ENCODE assay signal across 8 cellular contexts in the genomic region with DNA sequence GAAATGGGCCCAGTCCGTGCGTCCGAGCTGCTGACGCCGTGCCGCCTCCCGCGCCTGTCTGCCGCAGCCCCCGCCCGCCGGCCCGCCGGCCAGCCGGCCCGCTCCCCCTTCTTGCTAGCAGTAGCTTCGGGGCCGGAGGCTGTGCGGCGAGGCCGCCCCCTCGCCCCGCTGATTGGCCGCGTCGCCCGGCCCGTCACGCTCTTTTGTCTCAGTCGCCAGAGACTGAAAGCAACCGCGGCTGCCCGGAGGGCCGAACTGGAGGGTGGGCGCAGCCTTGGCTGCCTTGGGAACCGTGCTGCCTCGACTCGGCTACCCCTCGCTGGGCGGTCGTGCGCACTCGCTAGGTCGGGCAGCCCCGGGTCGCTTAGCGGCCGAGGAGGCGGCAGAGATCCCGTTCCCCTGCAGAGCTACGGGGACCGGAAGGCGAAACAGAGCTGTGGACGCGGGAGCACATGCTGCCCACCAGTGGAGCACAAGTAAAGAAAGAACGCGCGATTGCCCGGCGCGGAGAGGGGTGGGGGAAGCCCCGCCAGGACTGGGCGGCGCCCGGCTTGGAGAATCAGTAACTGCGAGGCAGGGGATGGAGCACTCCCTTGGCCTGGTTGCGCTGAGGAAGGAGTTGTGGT. TPM values are rescaled to one million over a fixed set of nuclear protein-coding genes. Genes with fewer than 3 reads are reported as not detected.
DNase-seq lines count a peak whose midpoint lies in the region; ATAC-seq and TF ChIP-seq lines count a peak whose summit lies in the region.

A gene (plus strand): TSS at position 198 of the 626 bp plus-strand sequence. CDS start 1,589 bp downstream, outside the sequence.

- TF ChIP-seq CTCF in WTC11 (IDR thresholded peaks at IDR 0.05): no peak

- peaks cover 9% of the 10 kb centered on the region for H3K27me3 Mint-ChIP-seq in WTC11 (ENCODE audit: low read depth)

- H3K27ac Mint-ChIP-seq in WTC11: peak within 1 kb of the TSS; percentile 87; the same call in 1 of the 2 replicates

- peak within 1 kb of the TSS; percentile 85 for H3K4me3 Mint-ChIP-seq in WTC11

- CTCF ChIA-PET in WTC11 (lab: Charles Lee): interaction anchor here (0.6 to 1.8 kb wide), 11 partner anchors 11 to 268 kb away, joined by 3 to 15 read pairs (median 4); a partner anchor contains a TSS

- ATAC-seq in HG02840 (IDR thresholded peaks at IDR 0.05; ENCODE audit: low FRiP score, unreplicated experiment): peak; percentile 70
- peak; percentile 84 for ATAC-seq in WTC11

- POLR2A ChIA-PET in WTC11 (lab: Charles Lee): no interaction called here

- no peaks in the 10 kb centered on the region for H3K36me3 Mint-ChIP-seq in WTC11

- peak; percentile 39 for DNase-seq in activated naive CD4-positive, alpha-beta T cell treated with Interleukin-2 at 50 U/mL for 16 hours
- DNase-seq in activated naive CD4-positive, alpha-beta T cell (lab: John Stamatoyannopoulos, UW): no peak
- peak; percentile 53 for DNase-seq in NCI-H1436 treated with DMSO at 0.1 percent for 48 hours (lab: John Stamatoyannopoulos, UW)
- peak; percentile 72 for DNase-seq in WTC11 (ENCODE audit: low spot score)
- peak; percentile 2 for DNase-seq in cortex of kidney (lab: John Stamatoyannopoulos, UW)
- DNase-seq in kidney tubule cell (ENCODE audit: low spot score): peak; percentile 65
- peak; percentile 5 to 17 for DNase-seq in stimulated activated CD4-positive, alpha-beta T cell treated with anti-CD3 and anti-CD28 coated beads, Interleukin-4, amount 100 ng/mL, for 4 hours

- no peaks in the 10 kb centered on the region for H3K9me3 Mint-ChIP-seq in WTC11

- H3K4me1 Mint-ChIP-seq in WTC11: peaks cover 15% of the 10 kb centered on the region

TF ChIP-seq in WTC11, 78 proteins besides CTCF, POLR2A, EP300 and RAD21 (continues in another document):
- TF ChIP-seq EMX1 (CRISPR knock-in tag; IDR thresholded peaks at IDR 0.05) (no peak), NR2C2 (CRISPR knock-in tag; IDR thresholded peaks at IDR 0.05) (no peak), NFYB (CRISPR knock-in tag; conservative IDR thresholded peaks at IDR 0.05; ENCODE audit: low read depth) (peak; percentile 47; the same call in 1 of the 2 replicates), FOXP1 (CRISPR knock-in tag; IDR thresholded peaks at IDR 0.05; ENCODE audit: borderline replicate concordance) (peak; percentile 40; the same call in 1 of the 2 replicates), OVOL2 (CRISPR knock-in tag; IDR thresholded peaks at IDR 0.05; ENCODE audit: borderline replicate concordance) (no peak), ESRRA (CRISPR knock-in tag; IDR thresholded peaks at IDR 0.05; ENCODE audit: borderline replicate concordance) (no peak), ETV6 (CRISPR knock-in tag; IDR thresholded peaks at IDR 0.05) (no peak), SP1 (CRISPR knock-in tag; conservative IDR thresholded peaks at IDR 0.05) (0 out of 2 replicates have a peak, but pooled peaks have one; percentile 20), GABPB1 (CRISPR knock-in tag; IDR thresholded peaks at IDR 0.05) (no peak), NFATC4 (CRISPR knock-in tag; IDR thresholded peaks at IDR 0.05) (no peak), ZNF317 (CRISPR knock-in tag; IDR thresholded peaks at IDR 0.05; ENCODE audit: borderline replicate concordance, low read depth) (no peak), PRRX2 (CRISPR knock-in tag; IDR thresholded peaks at IDR 0.05) (no peak)
- TF ChIP-seq, protein P1, sequence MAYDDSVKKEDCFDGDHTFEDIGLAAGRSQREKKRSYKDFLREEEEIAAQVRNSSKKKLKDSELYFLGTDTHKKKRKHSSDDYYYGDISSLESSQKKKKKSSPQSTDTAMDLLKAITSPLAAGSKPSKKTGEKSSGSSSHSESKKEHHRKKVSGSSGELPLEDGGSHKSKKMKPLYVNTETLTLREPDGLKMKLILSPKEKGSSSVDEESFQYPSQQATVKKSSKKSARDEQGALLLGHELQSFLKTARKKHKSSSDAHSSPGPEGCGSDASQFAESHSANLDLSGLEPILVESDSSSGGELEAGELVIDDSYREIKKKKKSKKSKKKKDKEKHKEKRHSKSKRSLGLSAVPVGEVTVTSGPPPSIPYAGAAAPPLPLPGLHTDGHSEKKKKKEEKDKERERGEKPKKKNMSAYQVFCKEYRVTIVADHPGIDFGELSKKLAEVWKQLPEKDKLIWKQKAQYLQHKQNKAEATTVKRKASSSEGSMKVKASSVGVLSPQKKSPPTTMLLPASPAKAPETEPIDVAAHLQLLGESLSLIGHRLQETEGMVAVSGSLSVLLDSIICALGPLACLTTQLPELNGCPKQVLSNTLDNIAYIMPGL (CRISPR knock-in tag; IDR thresholded peaks at IDR 0.05): peak; percentile 37; the same call in 1 of the 2 replicates
- TF ChIP-seq, protein P2, sequence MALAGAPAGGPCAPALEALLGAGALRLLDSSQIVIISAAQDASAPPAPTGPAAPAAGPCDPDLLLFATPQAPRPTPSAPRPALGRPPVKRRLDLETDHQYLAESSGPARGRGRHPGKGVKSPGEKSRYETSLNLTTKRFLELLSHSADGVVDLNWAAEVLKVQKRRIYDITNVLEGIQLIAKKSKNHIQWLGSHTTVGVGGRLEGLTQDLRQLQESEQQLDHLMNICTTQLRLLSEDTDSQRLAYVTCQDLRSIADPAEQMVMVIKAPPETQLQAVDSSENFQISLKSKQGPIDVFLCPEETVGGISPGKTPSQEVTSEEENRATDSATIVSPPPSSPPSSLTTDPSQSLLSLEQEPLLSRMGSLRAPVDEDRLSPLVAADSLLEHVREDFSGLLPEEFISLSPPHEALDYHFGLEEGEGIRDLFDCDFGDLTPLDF (CRISPR knock-in tag; IDR thresholded peaks at IDR 0.05): no peak
- TF ChIP-seq, protein P3, sequence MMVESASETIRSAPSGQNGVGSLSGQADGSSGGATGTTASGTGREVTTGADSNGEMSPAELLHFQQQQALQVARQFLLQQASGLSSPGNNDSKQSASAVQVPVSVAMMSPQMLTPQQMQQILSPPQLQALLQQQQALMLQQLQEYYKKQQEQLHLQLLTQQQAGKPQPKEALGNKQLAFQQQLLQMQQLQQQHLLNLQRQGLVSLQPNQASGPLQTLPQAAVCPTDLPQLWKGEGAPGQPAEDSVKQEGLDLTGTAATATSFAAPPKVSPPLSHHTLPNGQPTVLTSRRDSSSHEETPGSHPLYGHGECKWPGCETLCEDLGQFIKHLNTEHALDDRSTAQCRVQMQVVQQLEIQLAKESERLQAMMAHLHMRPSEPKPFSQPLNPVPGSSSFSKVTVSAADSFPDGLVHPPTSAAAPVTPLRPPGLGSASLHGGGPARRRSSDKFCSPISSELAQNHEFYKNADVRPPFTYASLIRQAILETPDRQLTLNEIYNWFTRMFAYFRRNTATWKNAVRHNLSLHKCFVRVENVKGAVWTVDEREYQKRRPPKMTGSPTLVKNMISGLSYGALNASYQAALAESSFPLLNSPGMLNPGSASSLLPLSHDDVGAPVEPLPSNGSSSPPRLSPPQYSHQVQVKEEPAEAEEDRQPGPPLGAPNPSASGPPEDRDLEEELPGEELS (CRISPR knock-in tag; IDR thresholded peaks at IDR 0.05): 0 out of 2 replicates have a peak, but pooled peaks have one; percentile 30
- TF ChIP-seq, protein P4, sequence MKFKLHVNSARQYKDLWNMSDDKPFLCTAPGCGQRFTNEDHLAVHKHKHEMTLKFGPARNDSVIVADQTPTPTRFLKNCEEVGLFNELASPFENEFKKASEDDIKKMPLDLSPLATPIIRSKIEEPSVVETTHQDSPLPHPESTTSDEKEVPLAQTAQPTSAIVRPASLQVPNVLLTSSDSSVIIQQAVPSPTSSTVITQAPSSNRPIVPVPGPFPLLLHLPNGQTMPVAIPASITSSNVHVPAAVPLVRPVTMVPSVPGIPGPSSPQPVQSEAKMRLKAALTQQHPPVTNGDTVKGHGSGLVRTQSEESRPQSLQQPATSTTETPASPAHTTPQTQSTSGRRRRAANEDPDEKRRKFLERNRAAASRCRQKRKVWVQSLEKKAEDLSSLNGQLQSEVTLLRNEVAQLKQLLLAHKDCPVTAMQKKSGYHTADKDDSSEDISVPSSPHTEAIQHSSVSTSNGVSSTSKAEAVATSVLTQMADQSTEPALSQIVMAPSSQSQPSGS (CRISPR knock-in tag; IDR thresholded peaks at IDR 0.05; ENCODE audit: borderline replicate concordance, low read depth): no peak
- TF ChIP-seq, protein P5, sequence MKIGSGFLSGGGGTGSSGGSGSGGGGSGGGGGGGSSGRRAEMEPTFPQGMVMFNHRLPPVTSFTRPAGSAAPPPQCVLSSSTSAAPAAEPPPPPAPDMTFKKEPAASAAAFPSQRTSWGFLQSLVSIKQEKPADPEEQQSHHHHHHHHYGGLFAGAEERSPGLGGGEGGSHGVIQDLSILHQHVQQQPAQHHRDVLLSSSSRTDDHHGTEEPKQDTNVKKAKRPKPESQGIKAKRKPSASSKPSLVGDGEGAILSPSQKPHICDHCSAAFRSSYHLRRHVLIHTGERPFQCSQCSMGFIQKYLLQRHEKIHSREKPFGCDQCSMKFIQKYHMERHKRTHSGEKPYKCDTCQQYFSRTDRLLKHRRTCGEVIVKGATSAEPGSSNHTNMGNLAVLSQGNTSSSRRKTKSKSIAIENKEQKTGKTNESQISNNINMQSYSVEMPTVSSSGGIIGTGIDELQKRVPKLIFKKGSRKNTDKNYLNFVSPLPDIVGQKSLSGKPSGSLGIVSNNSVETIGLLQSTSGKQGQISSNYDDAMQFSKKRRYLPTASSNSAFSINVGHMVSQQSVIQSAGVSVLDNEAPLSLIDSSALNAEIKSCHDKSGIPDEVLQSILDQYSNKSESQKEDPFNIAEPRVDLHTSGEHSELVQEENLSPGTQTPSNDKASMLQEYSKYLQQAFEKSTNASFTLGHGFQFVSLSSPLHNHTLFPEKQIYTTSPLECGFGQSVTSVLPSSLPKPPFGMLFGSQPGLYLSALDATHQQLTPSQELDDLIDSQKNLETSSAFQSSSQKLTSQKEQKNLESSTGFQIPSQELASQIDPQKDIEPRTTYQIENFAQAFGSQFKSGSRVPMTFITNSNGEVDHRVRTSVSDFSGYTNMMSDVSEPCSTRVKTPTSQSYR (CRISPR knock-in tag; IDR thresholded peaks at IDR 0.05): 0 out of 2 replicates have a peak, but pooled peaks have one; percentile 27

RNA-seq across cellular contexts. Expression of the gene that starts here (rescaled TPM):
- 2.3 to 2.6 TPM (median 2.4 TPM) in 3 replicates for total RNA-seq in WTC11 (2021)

Comparison
In these comparisons a context has a peak if more than half of its experiments do, and no peak if none do; other contexts are left out.
1. DNase-seq: peak in activated naive CD4-positive, alpha-beta T cell treated with Interleukin-2 at 50 U/mL for 16 hours (single experiment), NCI-H1436 treated with DMSO at 0.1 percent for 48 hours (single experiment), WTC11 (single experiment), cortex of kidney (single experiment), kidney tubule cell (single experiment) and stimulated activated CD4-positive, alpha-beta T cell treated with anti-CD3 and anti-CD28 coated beads, Interleukin-4, amount 100 ng/mL, for 4 hours (2 of 2); none in activated naive CD4-positive, alpha-beta T cell (0 of 4).